ENCODE assay signal across 13 cellular contexts in genomic region chr2:119683717-119684443, GRCh38. TPM values are rescaled to one million over a fixed set of nuclear protein-coding genes. Genes with fewer than 3 reads are reported as not detected.
DNase-seq lines count a peak whose midpoint lies in the region; ATAC-seq, FAIRE-seq and TF ChIP-seq lines count a peak whose summit lies in the region.
"Had no signal": no experiment of that assay in that cellular context is flagged by ENCODE, and none has a peak within 500 bp of the region (broad histone marks: within the 10 kb centered on the region; RNA-seq: fewer than 3 reads in every experiment).

No MANE protein-coding gene starts in this region.

- H3K9me3 ChIP-seq in MG63: no peaks in the 10 kb centered on the region
- H3K9me3 ChIP-seq in GM12878 (replicated peaks; ENCODE audit: control insufficient read depth, insufficient read depth, low read length): no peaks in the 10 kb centered on the region
- no peaks in the 10 kb centered on the region for H3K9me3 ChIP-seq in vagina
- H3K9me3 ChIP-seq: esophagus muscularis mucosa had no signal

- BruUV-seq in GM12878 (replicated peaks; lab: Mats Ljungman, UMichigan): no TSS peak

- TF ChIP-seq CTCF in GM12878 (IDR thresholded peaks at IDR 0.05 in 2 of 3, conservative IDR thresholded peaks at IDR 0.05 in 1 of 3; ENCODE audit: control insufficient read depth in 2 of 3, extremely low read depth in 1 of 3, insufficient read depth in 1 of 3, low read depth in 3 of 3, low read length in 3 of 3) (no peak), vagina (IDR thresholded peaks at IDR 0.05) (no peak)

- no peak overlapping the region for H4K8ac ChIP-seq in mesendoderm (ENCODE audit: low read depth, low read length)

- peaks cover 34% of the 10 kb centered on the region for H3K4me1 Mint-ChIP-seq in stimulated activated effector memory CD8-positive, alpha-beta T cell treated with anti-CD3 and anti-CD28 coated beads, Interleukin-12 subunit alpha, Interleukin-12 subunit beta, amount 100 ng/mL, for 72 hours

- H3K9ac ChIP-seq in GM12878 (ENCODE audit: control insufficient read depth, insufficient read depth, low read length) (no peak overlapping the region), mesendoderm (ENCODE audit: low read length) (peak overlapping the region; percentile 7)

- no peak for FAIRE-seq in GM12878 (lab: Jason Lieb, UNC)
- FAIRE-seq: small intestine had no signal

- H3K4me1 ChIP-seq in GM12878 (ENCODE audit: control insufficient read depth, insufficient read depth, low read length): peaks cover 7% of the 10 kb centered on the region
- H3K4me1 ChIP-seq in mesendoderm (ENCODE audit: control insufficient read depth, low read depth, low read length): no peaks in the 10 kb centered on the region
- peaks cover 17% of the 10 kb centered on the region for H3K4me1 ChIP-seq in vagina

- SMC1A ChIA-PET in GM12878 (lab: Charles Lee; ENCODE audit: uncharacterized antibody, unreplicated experiment): interaction anchor here (1.0 kb wide), 1 partner anchor 492 kb away, joined by 3 read pairs; no protein-coding TSS in a partner anchor

- no peak overlapping the region for H3K4ac ChIP-seq in mesendoderm (ENCODE audit: low read depth, low read length)

- no peak overlapping the region for H3K18ac ChIP-seq in mesendoderm (ENCODE audit: low read length)

- H4K20me1 ChIP-seq in GM12878 (ENCODE audit: control insufficient read depth, insufficient read depth): no peaks in the 10 kb centered on the region

- no peak overlapping the region for H4K5ac ChIP-seq in mesendoderm (ENCODE audit: low read length)

- TF ChIP-seq POLR2A in GM12878 (IDR thresholded peaks at IDR 0.05; ENCODE audit: low read depth, low read length) (no peak), vagina (IDR thresholded peaks at IDR 0.05) (no peak)

- H2BK120ac ChIP-seq in mesendoderm (ENCODE audit: low read depth, low read length): no peak overlapping the region

- 93% methylated on average over 21 of the region's 22 CpGs for WGBS in GM12878 (ENCODE audit: insufficient coverage, insufficient replicate concordance, low lambda C conversion rate, missing lambda C conversion rate)
- WGBS in mesendoderm (ENCODE audit: extremely low coverage, insufficient coverage, low lambda C conversion rate): no CpG with 5 or more reads among the region's 22 CpGs

- no peak overlapping the region for H3K4me3 ChIP-seq in MG63
- H3K4me3 ChIP-seq in GM12878: no peak overlapping the region
- no peak overlapping the region for H3K4me3 ChIP-seq in mesendoderm (ENCODE audit: low read length)
- no peak overlapping the region for H3K4me3 ChIP-seq in vagina
- H3K4me3 ChIP-seq: esophagus muscularis mucosa had no signal

- H3K27ac Mint-ChIP-seq in stimulated activated effector memory CD8-positive, alpha-beta T cell treated with anti-CD3 and anti-CD28 coated beads, Interleukin-12 subunit alpha, Interleukin-12 subunit beta, amount 100 ng/mL, for 72 hours: no peak overlapping the region

- H3K36me3 ChIP-seq in MG63: peaks cover 16% of the 10 kb centered on the region
- H3K36me3 ChIP-seq in GM12878 (ENCODE audit: control insufficient read depth in 2 of 2, insufficient read depth in 2 of 2, low read length in 1 of 2): peaks cover 3 to 9% of the 10 kb centered on the region in 2 experiments; a peak in 2 of 4 replicates
- no peaks in the 10 kb centered on the region for H3K36me3 ChIP-seq in mesendoderm (ENCODE audit: control insufficient read depth, insufficient read depth, low read length)
- H3K36me3 ChIP-seq in vagina: peaks cover 0 to 19% of the 10 kb centered on the region in 2 donors

- peak overlapping the region; percentile 91 for H3K23ac ChIP-seq in mesendoderm (ENCODE audit: low read length)

- POLR2A ChIA-PET in GM12878 (lab: Charles Lee): no interaction called here

- ATAC-seq in GM12878: no peak
- no peak for ATAC-seq in stimulated activated effector memory CD8-positive, alpha-beta T cell treated with anti-CD3 and anti-CD28 coated beads, Interleukin-12 subunit alpha, Interleukin-12 subunit beta, amount 100 ng/mL, for 72 hours
- ATAC-seq: activated naive CD4-positive, alpha-beta T cell treated with anti-CD3 and anti-CD28 coated beads, Interleukin-2, amount 50 U/mL, for 72 hours had no signal

- H3K79me2 ChIP-seq in GM12878 (ENCODE audit: control insufficient read depth, insufficient read depth, low read length): peaks cover 15% of the 10 kb centered on the region
- H3K79me2 ChIP-seq in mesendoderm (ENCODE audit: control insufficient read depth, insufficient read depth, low read length): peaks cover 10% of the 10 kb centered on the region

- peaks cover 27% of the 10 kb centered on the region for H3K36me3 Mint-ChIP-seq in stimulated activated effector memory CD8-positive, alpha-beta T cell treated with anti-CD3 and anti-CD28 coated beads, Interleukin-12 subunit alpha, Interleukin-12 subunit beta, amount 100 ng/mL, for 72 hours

- TF ChIP-seq RAD21 in GM12878 (IDR thresholded peaks at IDR 0.05; ENCODE audit: insufficient read depth, low read depth, low read length): no peak

- H3K79me1 ChIP-seq in mesendoderm (ENCODE audit: low read length): peaks cover 13% of the 10 kb centered on the region

- CTCF ChIA-PET in GM12878 (lab: Yijun Ruan, JAX): interaction anchor here (0.6 to 2.0 kb wide), 2 partner anchors 448 to 492 kb away, joined by 4 to 6 read pairs; no protein-coding TSS in a partner anchor

- RAD21 ChIA-PET in GM12878 (lab: Charles Lee; ENCODE audit: unreplicated experiment): no interaction called here

- no peak overlapping the region for H2BK15ac ChIP-seq in mesendoderm (replicated peaks; ENCODE audit: low read depth)

- DNase-seq in A172 (ENCODE audit: low spot score) (peak; percentile 80), MG63 (peak; percentile 22), GM12878 (ENCODE audit: low read depth, low spot score) (no peak), mesendoderm (no peak), activated T-cell treated with anti-CD3 and anti-CD28 coated beads for 4 hours (no peak), vagina (ENCODE audit: extremely low spot score in 2 of 2) (no peak), NCI-H345 treated with DMSO at 0.1 percent for 48 hours (lab: John Stamatoyannopoulos, UW; ENCODE audit: unreplicated experiment) (no peak)
- DNase-seq in stimulated activated effector memory CD8-positive, alpha-beta T cell treated with anti-CD3 and anti-CD28 coated beads, Interleukin-12 subunit alpha, Interleukin-12 subunit beta, amount 100 ng/mL, for 72 hours (ENCODE audit: low spot score in 2 of 2): no peak
- DNase-seq: activated CD4-positive, CD25-positive, alpha-beta regulatory T cell; NCI-H1048; small intestine had no signal

- in situ Hi-C loops in GM12878 (cut with MboI): no loop called here

- intact Hi-C loops in GM12878 (cut with micrococcal nuclease; ENCODE audit: unreplicated experiment): no loop called here
- intact Hi-C loops in vagina (cut with DNase I): no loop called here

- H3K4me2 ChIP-seq in GM12878 (ENCODE audit: control insufficient read depth, insufficient read depth) (no peak overlapping the region), mesendoderm (ENCODE audit: low read length) (no peak overlapping the region)

- H3K4me3 Mint-ChIP-seq in stimulated activated effector memory CD8-positive, alpha-beta T cell treated with anti-CD3 and anti-CD28 coated beads, Interleukin-12 subunit alpha, Interleukin-12 subunit beta, amount 100 ng/mL, for 72 hours: no peak overlapping the region

- no peak for TF ChIP-seq EP300 in GM12878 (IDR thresholded peaks at IDR 0.05; ENCODE audit: borderline replicate concordance in 1 of 2, control insufficient read depth in 1 of 2, low read depth in 2 of 2, low read length in 2 of 2)

- no peak overlapping the region for H2BK5ac ChIP-seq in mesendoderm (ENCODE audit: low read length)

- no peak overlapping the region for H3K56ac ChIP-seq in mesendoderm (ENCODE audit: low read length)

- no peak overlapping the region for H2AFZ ChIP-seq in GM12878 (ENCODE audit: control insufficient read depth, low read depth, low read length)

- H3K9me3 Mint-ChIP-seq in stimulated activated effector memory CD8-positive, alpha-beta T cell treated with anti-CD3 and anti-CD28 coated beads, Interleukin-12 subunit alpha, Interleukin-12 subunit beta, amount 100 ng/mL, for 72 hours: no peaks in the 10 kb centered on the region
- H3K9me3 Mint-ChIP-seq: activated naive CD4-positive, alpha-beta T cell treated with anti-CD3 and anti-CD28 coated beads, Interleukin-2, amount 50 U/mL, for 72 hours had no signal

- H3K27ac ChIP-seq in GM12878 (ENCODE audit: control insufficient read depth, insufficient read depth): no peak overlapping the region
- H3K27ac ChIP-seq in mesendoderm (ENCODE audit: low read depth, low read length): no peak overlapping the region
- H3K27ac ChIP-seq in vagina: no peak overlapping the region

- H3K27me3 ChIP-seq in MG63: no peaks in the 10 kb centered on the region
- H3K27me3 ChIP-seq in GM12878 (replicated peaks in 1 of 2; ENCODE audit: control insufficient read depth in 2 of 2, insufficient read depth in 2 of 2, low read length in 1 of 2): no peaks in the 10 kb centered on the region
- H3K27me3 ChIP-seq in mesendoderm (ENCODE audit: insufficient read depth, low read length, poor library complexity): no peaks in the 10 kb centered on the region
- H3K27me3 ChIP-seq in vagina: no peaks in the 10 kb centered on the region
- H3K27me3 ChIP-seq: esophagus muscularis mucosa had no signal

- no peak overlapping the region for H2AK5ac ChIP-seq in mesendoderm (ENCODE audit: low read length)

TF ChIP-seq in GM12878, 131 proteins besides CTCF, POLR2A, EP300 and RAD21 (continues in another document):
- no peak for TF ChIP-seq POU2F2 (IDR thresholded peaks at IDR 0.05; ENCODE audit: borderline replicate concordance, low read depth, low read length)

RNA-seq across cellular contexts. Expression of gene TMEM177, which starts 4.9 kb away (rescaled TPM):
- total RNA-seq in A172 (2014; rRNA removed; shearing (Covaris generic)): 23.8 and 31.8 TPM in 2 replicates
- 15.5 and 27.9 TPM in 2 replicates for total RNA-seq in MG63 (2014; rRNA removed; shearing (Covaris generic); ENCODE audit: low replicate concordance)
- 25.8 and 26.2 TPM in 2 replicates for total RNA-seq in GM12878 (2013; cell fraction: nucleolus; rRNA removed)
- total RNA-seq in GM12878 (2014; rRNA removed): 23.6 and 25.2 TPM in 2 replicates
- 12.7 and 13.0 TPM in 2 replicates for total RNA-seq in GM12878 (2014; rRNA removed; fragmentation: Illumina TruSeq; extraction: Trizol)
- total RNA-seq in GM12878 (2021): 15.1 and 17.0 TPM in 2 replicates
- polyA plus RNA-seq in GM12878 (2011; ENCODE audit: low read depth): 3.0 TPM
- polyA plus RNA-seq in GM12878 (2011; rRNA removed): 7.1 and 10.9 TPM in 2 replicates
- 12.7 and 20.6 TPM in 2 replicates for polyA plus RNA-seq in GM12878 (2011; cell fraction: cytosol; rRNA removed)
- polyA plus RNA-seq in GM12878 (2011; cell fraction: nucleus; rRNA removed): 15.3 and 17.9 TPM in 2 replicates
- 6.8 and 9.2 TPM in 2 replicates for polyA plus RNA-seq in GM12878 (2012)
- polyA plus RNA-seq in GM12878 (2014; fragmentation: Illumina TruSeq; extraction: Trizol): 8.0 and 15.6 TPM in 2 replicates
- 1 to 10 TPM; 4.5 to 8.3 TPM for polyA plus RNA-seq in GM12878 (2014; fragmentation: Nextera tagmentation; extraction: Ambion mirVana)
- polyA plus RNA-seq in GM12878 (2014; rRNA removed): 25.5 and 29.0 TPM in 2 replicates
- polyA plus RNA-seq in GM12878 (2016; fragmentation: Nextera tagmentation; extraction: Ambion mirVana): 10 to 100 TPM; 22.1 to 30.3 TPM
- polyA minus RNA-seq in GM12878 (2011; rRNA and poly(A)+ RNA removed): 10.1 and 17.8 TPM in 2 replicates
- polyA minus RNA-seq in GM12878 (2011; cell fraction: cytosol; rRNA and poly(A)+ RNA removed): 3.2 and 5.0 TPM in 2 replicates
- polyA minus RNA-seq in GM12878 (2011; cell fraction: nucleus; rRNA and poly(A)+ RNA removed): 17.8 and 27.7 TPM in 2 replicates
- polyA plus RNA-seq in mesendoderm (2013, experiment 1 of 2): 20.2 TPM
- polyA plus RNA-seq in mesendoderm (2013, experiment 2 of 2): 19.5 TPM
- 6.4 TPM for total RNA-seq in vagina

Comparison
In these comparisons a context has a peak if more than half of its experiments do, and no peak if none do; other contexts are left out.
1. DNase-seq: peak in A172 (single experiment) and MG63 (single experiment); none in GM12878 (single experiment), mesendoderm (single experiment), stimulated activated effector memory CD8-positive, alpha-beta T cell treated with anti-CD3 and anti-CD28 coated beads, Interleukin-12 subunit alpha, Interleukin-12 subunit beta, amount 100 ng/mL, for 72 hours (0 of 2), activated T-cell treated with anti-CD3 and anti-CD28 coated beads for 4 hours (single experiment), vagina (0 of 2) and NCI-H345 treated with DMSO at 0.1 percent for 48 hours (single experiment).